ENCODE assay signal across 1 cellular context in genomic region chr5:175746851-175747250, GRCh38.
A peak's percentile ranks its signal among the peaks of the same experiment; 100 is the strongest.
TF ChIP-seq lines count a peak whose summit lies in the region.

No MANE protein-coding gene starts in this region.

TF ChIP-seq in K562, 482 proteins besides CTCF, POLR2A, EP300 and RAD21 (continued from another document):
- TF ChIP-seq USF2 (CRISPR knock-in tag; IDR thresholded peaks at IDR 0.05) (peak; percentile 92), RBM15 (IDR thresholded peaks at IDR 0.05; ENCODE audit: insufficient read depth, low read length) (no peak), HNRNPK (IDR thresholded peaks at IDR 0.05; ENCODE audit: low read depth, low read length, poor library complexity, severe bottlenecking) (no peak), L3MBTL2 (IDR thresholded peaks at IDR 0.05) (no peak), SETDB1 (IDR thresholded peaks at IDR 0.05; ENCODE audit: low read length) (no peak), PRMT5 (CRISPR knock-in tag; IDR thresholded peaks at IDR 0.05) (no peak), STAT5B (CRISPR knock-in tag; IDR thresholded peaks at IDR 0.05) (no peak), XRCC3 (IDR thresholded peaks at IDR 0.05) (no peak), NEUROD1 (IDR thresholded peaks at IDR 0.05; ENCODE audit: borderline replicate concordance, low read depth, low read length, partially characterized antibody) (no peak), KDM4B (IDR thresholded peaks at IDR 0.05; ENCODE audit: borderline replicate concordance in 2 of 2, low read depth in 1 of 2) (no peak), ARID2 (IDR thresholded peaks at IDR 0.05) (no peak), TFE3 (CRISPR knock-in tag; IDR thresholded peaks at IDR 0.05) (no peak), STAT5A (IDR thresholded peaks at IDR 0.05; ENCODE audit: borderline replicate concordance, low read length) (no peak), ZNF280A (IDR thresholded peaks at IDR 0.05; ENCODE audit: low read depth, partially characterized antibody) (no peak), POLR2H (tag; IDR thresholded peaks at IDR 0.05; ENCODE audit: low read depth) (no peak), CBX2 (IDR thresholded peaks at IDR 0.05; ENCODE audit: insufficient read depth, low read length, poor library complexity, severe bottlenecking) (no peak), CREB3L1 (IDR thresholded peaks at IDR 0.05; ENCODE audit: borderline replicate concordance, low read depth) (no peak), ZNF57 (CRISPR knock-in tag; IDR thresholded peaks at IDR 0.05) (no peak), ZNF780A (CRISPR knock-in tag; IDR thresholded peaks at IDR 0.05) (no peak)
